Comparison of ENCODE assay signal across 17 cellular contexts in genomic region chr17:5506307-5506706, GRCh38.
"Had no signal": no experiment of that assay in that cellular context is flagged by ENCODE, and none has a peak within 500 bp of the region (broad histone marks: within the 10 kb centered on the region; RNA-seq: fewer than 3 reads in every experiment).

No MANE protein-coding gene starts in this region.

- H3K36me3 ChIP-seq: sigmoid colon, tibial nerve had no signal

- H3K4me3 ChIP-seq: mucosa of descending colon, sigmoid colon, skin epidermis, testis, tibial nerve had no signal

- H3K9me3 ChIP-seq: mucosa of descending colon, neutrophil, sigmoid colon, testis, tibial nerve had no signal

- H3K27me3 ChIP-seq: sigmoid colon, testis, tibial nerve had no signal

- H3K27ac ChIP-seq: neutrophil, sigmoid colon, skin epidermis, testis, tibial nerve had no signal

- H3K4me1 ChIP-seq: testis had no signal

- DNase-seq: erythroblast; foreskin melanocyte; head of caudate nucleus; hippocampal formation; kidney glomerular epithelial cell; mucosa of descending colon; naive thymus-derived CD8-positive, alpha-beta T cell; posterior cingulate gyrus; sigmoid colon; stimulated activated CD4-positive, alpha-beta T cell treated with anti-CD3 and anti-CD28 coated beads, Interleukin-2, amount 100 ng/mL, for 24 hours; stimulated activated CD4-positive, alpha-beta T cell treated with anti-CD3 and anti-CD28 coated beads, Interleukin-4, amount 100 ng/mL, for 4 hours; stimulated activated naive B cell treated with anti-CD40 and anti-IgM and Interleukin-4, amounts not matched to agents 10 μg/mL and 1 μg/mL and 100 μg/mL, for 72 hours; stimulated activated naive CD8-positive, alpha-beta T cell treated with anti-CD3 and anti-CD28 coated beads, Interleukin-15, amount 100 ng/mL, for 72 hours; testis had no signal
